8 cellular contexts compared by ENCODE assay signal in genomic region chr2:156400704-156401678, GRCh38. TPM values are rescaled to one million over a fixed set of nuclear protein-coding genes. Genes with fewer than 3 reads are reported as not detected.
DNase-seq lines count a peak whose midpoint lies in the region; ATAC-seq and TF ChIP-seq lines count a peak whose summit lies in the region.

No MANE protein-coding gene starts in this region.

- H3K9ac ChIP-seq in rectal smooth muscle tissue (ENCODE audit: low read length): peak overlapping the region; percentile 64

- H3K4me3 ChIP-seq in hepatocyte: peak overlapping the region; percentile 70
- peak overlapping the region; percentile 87 for H3K4me3 ChIP-seq in rectal smooth muscle tissue (ENCODE audit: low read length)
- peak overlapping the region; percentile 50 to 58 for H3K4me3 ChIP-seq in uterus

- no peaks in the 10 kb centered on the region for H4K20me1 ChIP-seq in hepatocyte (ENCODE audit: insufficient read depth, poor library complexity, severe bottlenecking)

- WGBS in hepatocyte (ENCODE audit: low lambda C conversion rate, missing lambda C conversion rate): 2% methylated on average over 19 of the region's 19 CpGs

- H2AFZ ChIP-seq in hepatocyte: peak overlapping the region; percentile 72

- ATAC-seq in GM18499 (IDR thresholded peaks at IDR 0.05; ENCODE audit: insufficient read depth, unreplicated experiment) (peak; percentile 69), HG02973 (IDR thresholded peaks at IDR 0.05; ENCODE audit: unreplicated experiment) (peak; percentile 62)

- no peaks in the 10 kb centered on the region for H3K27me3 ChIP-seq in hepatocyte
- no peaks in the 10 kb centered on the region for H3K27me3 ChIP-seq in rectal smooth muscle tissue (ENCODE audit: control insufficient read depth, insufficient read depth, low read length)
- H3K27me3 ChIP-seq in uterus: no peaks in the 10 kb centered on the region

- H3K9me2 ChIP-seq in hepatocyte (replicated peaks; ENCODE audit: insufficient read depth): no peaks in the 10 kb centered on the region

- intact Hi-C loops in uterus (cut with DNase I; ENCODE audit: low total_unique reads): loop anchor here (5.0 kb wide), 2 partner anchors 36 to 69 kb away; partner anchors contain the start of genes GPD2 and NR4A2

- H3K79me2 ChIP-seq in hepatocyte: no peaks in the 10 kb centered on the region

- peak overlapping the region; percentile 70 for H3K4me2 ChIP-seq in hepatocyte

- H3K4me1 ChIP-seq in hepatocyte (ENCODE audit: insufficient read depth) (peaks cover 9% of the 10 kb centered on the region), rectal smooth muscle tissue (ENCODE audit: control insufficient read depth, insufficient read depth, low read length) (no peaks in the 10 kb centered on the region), uterus (no peaks in the 10 kb centered on the region)

- H3K36me3 ChIP-seq in hepatocyte (replicated peaks; ENCODE audit: insufficient read depth, low read depth): no peaks in the 10 kb centered on the region
- no peaks in the 10 kb centered on the region for H3K36me3 ChIP-seq in rectal smooth muscle tissue (ENCODE audit: control insufficient read depth, insufficient read depth, low read length)
- no peaks in the 10 kb centered on the region for H3K36me3 ChIP-seq in uterus

- TF ChIP-seq CTCF in hepatocyte (IDR thresholded peaks at IDR 0.05; ENCODE audit: poor library complexity) (no peak), uterus (IDR thresholded peaks at IDR 0.05) (no peak)

- no peaks in the 10 kb centered on the region for H3K9me3 ChIP-seq in hepatocyte (ENCODE audit: low read depth)
- H3K9me3 ChIP-seq in uterus: no peaks in the 10 kb centered on the region

- DNase-seq in NCI-H2029 (lab: John Stamatoyannopoulos, UW): peak; percentile 66
- peak; percentile 89 for DNase-seq in T1000 (lab: John Stamatoyannopoulos, UW)
- peak; percentile 89 for DNase-seq in astrocyte of the hippocampus (ENCODE audit: low read depth, low spot score)
- DNase-seq in hepatocyte (ENCODE audit: low spot score): peak; percentile 90
- DNase-seq in uterus: peak; percentile 75 to 81

- no peak for TF ChIP-seq POLR2A in uterus (IDR thresholded peaks at IDR 0.05)

- peak overlapping the region; percentile 95 for H3K27ac ChIP-seq in hepatocyte
- H3K27ac ChIP-seq in rectal smooth muscle tissue (ENCODE audit: low read depth, low read length): peak overlapping the region; percentile 94
- peak overlapping the region; percentile 91 to 99 for H3K27ac ChIP-seq in uterus

RNA-seq across cellular contexts. Expression of gene GPD2, which starts 35.2 kb away (rescaled TPM):
- 63.7 and 71.7 TPM in 2 replicates for total RNA-seq in hepatocyte
- 6.7 and 10.8 TPM in 2 replicates for polyA plus RNA-seq in hepatocyte
- total RNA-seq in uterus: 10 to 100 TPM in 3 of 4 donors, 1 to 10 TPM in 1; 2.0 to 41.6 (median 32.1) TPM

Comparison
In these comparisons a context has a peak if more than half of its experiments do, and no peak if none do; other contexts are left out.
1. Peak in every context shown above with its lines: DNase-seq, ATAC-seq, H3K4me3 ChIP-seq and H3K27ac ChIP-seq.